Comparison of ENCODE assay signal across 9 cellular contexts in the genomic region with DNA sequence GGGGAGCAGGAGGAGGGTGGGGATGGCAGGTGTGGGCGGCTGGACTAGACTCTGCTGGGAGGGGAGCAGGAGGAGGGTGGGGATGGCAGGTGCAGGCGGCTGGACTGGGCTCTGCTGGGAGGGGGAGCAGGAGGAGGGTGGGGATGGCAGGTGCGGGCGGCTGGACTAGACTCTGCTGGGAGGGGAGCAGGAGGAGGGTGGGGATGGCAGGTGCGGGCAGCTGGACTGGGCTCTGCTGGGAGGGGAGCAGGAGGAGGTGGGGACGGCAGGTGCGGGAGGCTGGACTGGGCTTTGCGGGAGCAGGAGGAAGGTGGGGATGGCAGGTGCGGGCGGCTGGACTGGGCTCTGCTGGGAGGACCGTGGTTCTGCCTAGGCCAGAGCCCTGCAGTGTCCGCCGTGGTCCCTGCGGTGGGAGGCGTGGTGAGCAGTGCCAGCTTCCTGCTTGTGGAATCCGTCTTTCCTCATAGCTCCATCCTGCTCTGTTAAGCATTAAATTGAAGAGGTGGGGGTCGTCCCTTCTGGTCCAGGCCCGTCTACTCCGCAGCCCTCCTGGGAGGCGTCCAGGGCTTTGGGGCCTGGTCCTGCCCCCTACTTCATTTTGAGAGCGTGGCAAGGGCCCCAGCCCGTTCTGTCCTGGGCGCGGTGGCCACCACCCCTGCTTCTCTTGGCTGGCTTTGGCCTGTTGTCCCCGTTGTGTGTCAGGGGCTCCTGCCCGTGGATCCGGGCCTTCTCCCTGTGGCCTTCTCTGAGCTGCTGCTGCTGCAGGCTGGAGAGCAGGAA. TPM values are rescaled to one million over a fixed set of nuclear protein-coding genes. Genes with fewer than 3 reads are reported as not detected.
A peak's percentile ranks its signal among the peaks of the same experiment; 100 is the strongest.
DNase-seq lines count a peak whose midpoint lies in the region; ATAC-seq and TF ChIP-seq lines count a peak whose summit lies in the region.
"Had no signal": no experiment of that assay in that cellular context is flagged by ENCODE, and none has a peak within 500 bp of the region (broad histone marks: within the 10 kb centered on the region; RNA-seq: fewer than 3 reads in every experiment).

No MANE protein-coding gene starts in this region.

- H3K36me3 ChIP-seq in BLaER1 (peaks cover 15% of the 10 kb centered on the region), IMR-90 (ENCODE audit: control insufficient read depth, insufficient read depth, low read length) (no peaks in the 10 kb centered on the region)

- H4K91ac ChIP-seq in IMR-90 (ENCODE audit: insufficient read depth, low read depth, low read length): no peak overlapping the region

- H3K4me3 ChIP-seq in BLaER1: peak overlapping the region; percentile 52
- no peak overlapping the region for H3K4me3 ChIP-seq in IMR-90 (ENCODE audit: insufficient read depth, low read depth, low read length)

- H3K27ac ChIP-seq in BLaER1 (peak overlapping the region; percentile 95), IMR-90 (ENCODE audit: insufficient read depth, low read length) (no peak overlapping the region)

- H2BK20ac ChIP-seq in IMR-90 (ENCODE audit: low read depth, low read length): no peak overlapping the region

- H3K9me3 ChIP-seq in BLaER1: no peaks in the 10 kb centered on the region
- no peaks in the 10 kb centered on the region for H3K9me3 ChIP-seq in IMR-90 (ENCODE audit: control insufficient read depth, insufficient read depth, low read length)

- H3K23ac ChIP-seq in IMR-90 (ENCODE audit: low read depth, low read length): no peak overlapping the region

- no peak overlapping the region for H4K5ac ChIP-seq in IMR-90 (ENCODE audit: low read depth, low read length)

- H2BK120ac ChIP-seq in IMR-90 (ENCODE audit: low read depth, low read length): no peak overlapping the region

- H3K9ac ChIP-seq in BLaER1 (peak overlapping the region; percentile 80), IMR-90 (ENCODE audit: low read depth, low read length) (no peak overlapping the region)

- no peak overlapping the region for H3K56ac ChIP-seq in IMR-90 (ENCODE audit: extremely low read depth, insufficient read depth, low read length)

- ATAC-seq in IMR-90 (ENCODE audit: low read depth) (no peak), HG03135 (IDR thresholded peaks at IDR 0.05; ENCODE audit: unreplicated experiment) (no peak)

- no peak overlapping the region for H2AK5ac ChIP-seq in IMR-90 (ENCODE audit: low read depth, low read length)

- no peak overlapping the region for H2BK5ac ChIP-seq in IMR-90 (ENCODE audit: low read depth, low read length, poor library complexity, severe bottlenecking)

- TF ChIP-seq RAD21 in IMR-90 (IDR thresholded peaks at IDR 0.05; ENCODE audit: low read length): no peak

- POLR2A ChIA-PET in IMR-90 (lab: Charles Lee; ENCODE audit: unreplicated experiment): no interaction called here

- no peak overlapping the region for H2BK15ac ChIP-seq in IMR-90 (ENCODE audit: low read depth, low read length)

- H2AK9ac ChIP-seq in IMR-90 (replicated peaks; ENCODE audit: low read depth, low read length, poor library complexity): peak overlapping the region; percentile 55

- H3K27me3 ChIP-seq in BLaER1: no peaks in the 10 kb centered on the region
- no peaks in the 10 kb centered on the region for H3K27me3 ChIP-seq in IMR-90 (ENCODE audit: control insufficient read depth, insufficient read depth, low read length)

- H3K79me1 ChIP-seq in IMR-90 (ENCODE audit: low read depth in 1 of 2, low read length in 2 of 2): peaks cover 37 to 72% of the 10 kb centered on the region in 2 experiments

- no peak overlapping the region for H3K18ac ChIP-seq in IMR-90 (ENCODE audit: low read depth, low read length)

- in situ Hi-C loops in IMR-90 (cut with MboI; ENCODE audit: low sequenced_read_pairs): no loop called here

- CTCF ChIA-PET in IMR-90 (lab: Yijun Ruan, JAX): no interaction called here

- dilution Hi-C loops in IMR-90 (cut with HindIII; ENCODE audit: low sequenced_read_pairs, unreplicated experiment): no loop called here

- H3K4me2 ChIP-seq in BLaER1 (peak overlapping the region; percentile 97), IMR-90 (ENCODE audit: low read depth, low read length) (no peak overlapping the region)

- DNase-seq in IMR-90: no peak
- peak; percentile 81 for DNase-seq in RPMI8226
- DNase-seq in kidney tubule cell (ENCODE audit: low spot score): peak; percentile 13
- no peak for DNase-seq in activated effector memory CD4-positive, alpha-beta T cell treated with anti-CD3 and anti-CD28 coated beads, Interleukin-2, amount 50 U/mL, for 16 hours
- no peak for DNase-seq in LoVo (ENCODE audit: low spot score)
- DNase-seq in middle frontal gyrus (ENCODE audit: extremely low spot score, low spot score): no peak
- DNase-seq: dermis blood vessel endothelial cell had no signal

- H3K4me1 ChIP-seq in BLaER1 (peaks cover 85% of the 10 kb centered on the region), IMR-90 (ENCODE audit: control insufficient read depth, insufficient read depth, low read length) (peaks cover 3% of the 10 kb centered on the region)

- no peak overlapping the region for H3K14ac ChIP-seq in IMR-90 (replicated peaks; ENCODE audit: low read depth, low read length)

- intact Hi-C loops in IMR-90 (cut with micrococcal nuclease): no loop called here

- H2AFZ ChIP-seq in IMR-90 (replicated peaks; ENCODE audit: low read length, poor library complexity): no peak overlapping the region

- no peak for TF ChIP-seq POLR2A in IMR-90 (IDR thresholded peaks at IDR 0.05; ENCODE audit: low read depth, low read length)

- H3K4ac ChIP-seq in IMR-90 (ENCODE audit: low read depth, low read length): no peak overlapping the region

- H4K20me1 ChIP-seq in BLaER1 (peaks cover 64% of the 10 kb centered on the region), IMR-90 (ENCODE audit: insufficient read depth, low read length) (peaks cover 41% of the 10 kb centered on the region)

- no peak for TF ChIP-seq CTCF in IMR-90 (conservative IDR thresholded peaks at IDR 0.05; ENCODE audit: low read depth, low read length)

- H4K8ac ChIP-seq in IMR-90 (ENCODE audit: low read depth in 2 of 2, low read length in 2 of 2): no peak overlapping the region

- 92% methylated on average over 5 of the region's 27 CpGs; no CpG with 5 or more reads in 1 of the 2 experiments for WGBS in IMR-90 (ENCODE audit: extremely low coverage in 2 of 2, insufficient read length in 1 of 2), 2 experiments

- no TSS peak for BruUV-seq in IMR-90 (replicated peaks; lab: Mats Ljungman, UMichigan)

- peaks cover 13% of the 10 kb centered on the region for H3K9me1 ChIP-seq in IMR-90 (ENCODE audit: insufficient read depth, low read length)

TF ChIP-seq in IMR-90, 13 proteins besides CTCF, POLR2A, EP300 and RAD21:
- TF ChIP-seq, protein P1, sequence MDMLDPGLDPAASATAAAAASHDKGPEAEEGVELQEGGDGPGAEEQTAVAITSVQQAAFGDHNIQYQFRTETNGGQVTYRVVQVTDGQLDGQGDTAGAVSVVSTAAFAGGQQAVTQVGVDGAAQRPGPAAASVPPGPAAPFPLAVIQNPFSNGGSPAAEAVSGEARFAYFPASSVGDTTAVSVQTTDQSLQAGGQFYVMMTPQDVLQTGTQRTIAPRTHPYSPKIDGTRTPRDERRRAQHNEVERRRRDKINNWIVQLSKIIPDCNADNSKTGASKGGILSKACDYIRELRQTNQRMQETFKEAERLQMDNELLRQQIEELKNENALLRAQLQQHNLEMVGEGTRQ (IDR thresholded peaks at IDR 0.05; ENCODE audit: low read depth, low read length): no peak
- no peak for TF ChIP-seq RCOR1 (IDR thresholded peaks at IDR 0.05; ENCODE audit: insufficient replicate concordance, low read length)
- no peak for TF ChIP-seq RFX5 (IDR thresholded peaks at IDR 0.05; ENCODE audit: low read depth, low read length)
- no peak for TF ChIP-seq BHLHE40 (IDR thresholded peaks at IDR 0.05; ENCODE audit: low read depth, low read length)
- no peak for TF ChIP-seq MAFK (IDR thresholded peaks at IDR 0.05; ENCODE audit: low read depth, low read length)
- no peak for TF ChIP-seq CHD1 (IDR thresholded peaks at IDR 0.05; ENCODE audit: low read depth, low read length)
- TF ChIP-seq MAZ (IDR thresholded peaks at IDR 0.05; ENCODE audit: borderline replicate concordance, low read depth, low read length): no peak

RNA-seq across cellular contexts. Expression of a gene that starts 4.7 kb away (rescaled TPM):
- total RNA-seq in IMR-90 (2012; rRNA removed): 3.4 and 4.2 TPM in 2 replicates
- polyA plus RNA-seq in IMR-90 (2012; rRNA removed): 45.7 and 52.0 TPM in 2 replicates
- 25.9 and 36.5 TPM in 2 replicates for polyA plus RNA-seq in IMR-90 (2012; cell fraction: cytosol; rRNA removed)
- 327 and 736 TPM in 2 replicates for polyA plus RNA-seq in IMR-90 (2012; cell fraction: nucleus; rRNA removed; ENCODE audit: low replicate concordance)

RNA-seq across cellular contexts. Expression of a gene that starts 4.8 kb away (rescaled TPM):
- 145 and 200 TPM in 2 replicates for total RNA-seq in IMR-90 (2012; rRNA removed)
- 544 and 708 TPM in 2 replicates for polyA plus RNA-seq in IMR-90 (2012; rRNA removed)
- polyA plus RNA-seq in IMR-90 (2012; cell fraction: cytosol; rRNA removed): 747 and 763 TPM in 2 replicates
- polyA plus RNA-seq in IMR-90 (2012; cell fraction: nucleus; rRNA removed; ENCODE audit: low replicate concordance): 274 and 317 TPM in 2 replicates

RNA-seq across cellular contexts. Expression of a gene that starts 25.3 kb away (rescaled TPM):
- not detected in 2 replicates for total RNA-seq in IMR-90 (2012; rRNA removed)
- not detected in 2 replicates for polyA plus RNA-seq in IMR-90 (2012; rRNA removed)
- 0.03 TPM in 1 of 2 replicates, not detected in the other for polyA plus RNA-seq in IMR-90 (2012; cell fraction: cytosol; rRNA removed)
- polyA plus RNA-seq in IMR-90 (2012; cell fraction: nucleus; rRNA removed; ENCODE audit: low replicate concordance): not detected in 2 replicates
- total RNA-seq: dermis blood vessel endothelial cell had no signal

RNA-seq across cellular contexts. Expression of a gene that starts 26.8 kb away (rescaled TPM):
- not detected in 2 replicates for total RNA-seq in IMR-90 (2012; rRNA removed)
- not detected in 2 replicates for polyA plus RNA-seq in IMR-90 (2012; rRNA removed)
- not detected in 2 replicates for polyA plus RNA-seq in IMR-90 (2012; cell fraction: cytosol; rRNA removed)
- 0.07 and 0.09 TPM in 2 replicates for polyA plus RNA-seq in IMR-90 (2012; cell fraction: nucleus; rRNA removed; ENCODE audit: low replicate concordance)

RNA-seq across cellular contexts. Expression of a gene that starts 51.2 kb away (rescaled TPM):
- under 0.01 TPM in 1 of 2 replicates, not detected in the other for total RNA-seq in IMR-90 (2012; rRNA removed)
- polyA plus RNA-seq in IMR-90 (2012; rRNA removed): 0.09 and 0.19 TPM in 2 replicates
- polyA plus RNA-seq in IMR-90 (2012; cell fraction: cytosol; rRNA removed): 0.09 and 0.15 TPM in 2 replicates
- polyA plus RNA-seq in IMR-90 (2012; cell fraction: nucleus; rRNA removed; ENCODE audit: low replicate concordance): 0.14 TPM in 1 of 2 replicates, not detected in the other

Comparison
In these comparisons a context has a peak if more than half of its experiments do, and no peak if none do; other contexts are left out.
1. DNase-seq: peak in RPMI8226 (single experiment) and kidney tubule cell (single experiment); none in IMR-90 (single experiment), activated effector memory CD4-positive, alpha-beta T cell treated with anti-CD3 and anti-CD28 coated beads, Interleukin-2, amount 50 U/mL, for 16 hours (single experiment), LoVo (single experiment) and middle frontal gyrus (single experiment).